9 cellular contexts compared by ENCODE assay signal in genomic region chr1:225427249-225428065, GRCh38. TPM values are rescaled to one million over a fixed set of nuclear protein-coding genes. Genes with fewer than 3 reads are reported as not detected.
DNase-seq lines count a peak whose midpoint lies in the region; ATAC-seq, FAIRE-seq and TF ChIP-seq lines count a peak whose summit lies in the region.
"Had no signal": no experiment of that assay in that cellular context is flagged by ENCODE, and none has a peak within 500 bp of the region (broad histone marks: within the 10 kb centered on the region; RNA-seq: fewer than 3 reads in every experiment).

Gene LBR, minus strand, starts transcription at chr1:225428038. Its CDS starts 3,963 bp downstream, at chr1:225424075.

- H3K27ac ChIP-seq in adrenal gland (peak within 1 kb of the TSS; percentile 1 to 90 (median 80)), right cardiac atrium (ENCODE audit: low read length) (peak within 1 kb of the TSS; percentile 96), rectal smooth muscle tissue (ENCODE audit: low read depth, low read length) (peak within 1 kb of the TSS; percentile 95)

- FAIRE-seq in H54 (lab: Jason Lieb, UNC), result no peak
- FAIRE-seq: A204.1 had no signal

- H3K9me3 ChIP-seq in MG63 (peaks cover 2% of the 10 kb centered on the region; the same call in 1 of the 2 replicates), adrenal gland (replicated peaks in 1 of 3) (no peaks in the 10 kb centered on the region), right cardiac atrium (ENCODE audit: control insufficient read depth, low read length) (no peaks in the 10 kb centered on the region)

- peaks cover 0 to 40% of the 10 kb centered on the region in 2 donors for H3K4me1 ChIP-seq in adrenal gland (replicated peaks in 1 of 2)
- H3K4me1 ChIP-seq in right cardiac atrium (ENCODE audit: control insufficient read depth, insufficient read depth, low read length), result peaks cover 9% of the 10 kb centered on the region
- peaks cover 31% of the 10 kb centered on the region for H3K4me1 ChIP-seq in rectal smooth muscle tissue (ENCODE audit: control insufficient read depth, insufficient read depth, low read length)

- peak within 1 kb of the TSS; percentile 78 for H3K4me3 ChIP-seq in MG63
- H3K4me3 ChIP-seq in adrenal gland, result peak within 1 kb of the TSS; percentile 53 to 94 (median 84)
- peak within 1 kb of the TSS; percentile 86 for H3K4me3 ChIP-seq in right cardiac atrium (ENCODE audit: low read length)
- peak within 1 kb of the TSS; percentile 89 for H3K4me3 ChIP-seq in rectal smooth muscle tissue (ENCODE audit: low read length)

- TF ChIP-seq POLR2A in H54 (IDR thresholded peaks at IDR 0.05; ENCODE audit: low read depth, low read length) (peak; percentile 69), adrenal gland (IDR thresholded peaks at IDR 0.05) (peak in 1 of 2 donors; percentile 46)

- peak; percentile 72 for DNase-seq in DMS 273 (lab: John Stamatoyannopoulos, UW; ENCODE audit: unreplicated experiment)
- DNase-seq in DMS 273 treated with DMSO at 0.1 percent for 48 hours (lab: John Stamatoyannopoulos, UW), result no peak
- DNase-seq in H54 (ENCODE audit: insufficient read length, low spot score), result no peak
- peak; percentile 47 for DNase-seq in MG63
- DNase-seq in adrenal gland, result peak in 3 of 7 donors; percentile 30 to 48 (median 38)
- peak; percentile 38 to 82 (median 81) for DNase-seq in right cardiac atrium
- DNase-seq in cerebellar cortex (ENCODE audit: low spot score), result no peak

- H3K36me3 ChIP-seq in MG63 (no peaks in the 10 kb centered on the region; the same call in 1 of the 2 replicates), adrenal gland (replicated peaks in 1 of 2) (no peaks in the 10 kb centered on the region), rectal smooth muscle tissue (ENCODE audit: control insufficient read depth, insufficient read depth, low read length) (no peaks in the 10 kb centered on the region)

- H3K9ac ChIP-seq in rectal smooth muscle tissue (ENCODE audit: low read length), result peak within 1 kb of the TSS; percentile 91

- no peak for TF ChIP-seq CTCF in adrenal gland (IDR thresholded peaks at IDR 0.05)

- intact Hi-C loops in adrenal gland (cut with DNase I), result no loop called here
- intact Hi-C loops in right cardiac atrium (cut with DNase I), result no loop called here

- WGBS in adrenal gland, 4 donors, result 0 to 2% (median 0%) methylated on average over 1 to 92 of the region's 93 CpGs
- under 1% methylated on average over 93 of the region's 93 CpGs for WGBS in right cardiac atrium

- H3K27me3 ChIP-seq in MG63 (no peaks in the 10 kb centered on the region), adrenal gland (no peaks in the 10 kb centered on the region), right cardiac atrium (ENCODE audit: control insufficient read depth, insufficient read depth) (no peaks in the 10 kb centered on the region), rectal smooth muscle tissue (ENCODE audit: control insufficient read depth, insufficient read depth, low read length) (no peaks in the 10 kb centered on the region)

- peak; percentile 58 to 60 for ATAC-seq in right cardiac atrium

RNA-seq across cellular contexts. Expression of gene LBR, which starts in this region (rescaled TPM):
- 21.9 and 42.3 TPM in 2 replicates for total RNA-seq in MG63 (2014; rRNA removed; shearing (Covaris generic); ENCODE audit: low replicate concordance)
- total RNA-seq in adrenal gland, result 10 to 100 TPM in 7 of 8 donors, 1 to 10 TPM in 1; 6.7 to 27.5 (median 16.3) TPM
- polyA plus RNA-seq in adrenal gland, result 10 to 100 TPM in 1 of 3 donors, 1 to 10 TPM in 2; 5.4 to 12.8 (median 6.0) TPM
- 10 to 100 TPM; 16.6 to 21.6 (median 19.2) TPM for total RNA-seq in right cardiac atrium
- 7.8 TPM for polyA plus RNA-seq in right cardiac atrium

Comparison
In these comparisons a context has a peak if more than half of its experiments do, and no peak if none do; other contexts are left out.
1. DNase-seq: peak in DMS 273 (single experiment), MG63 (single experiment) and right cardiac atrium (3 of 3); none in DMS 273 treated with DMSO at 0.1 percent for 48 hours (single experiment), H54 (single experiment) and cerebellar cortex (single experiment).
2. Peak in every context shown above with its lines, with median percentiles within 50 percentile points of each other: H3K4me3 ChIP-seq and H3K27ac ChIP-seq.